Comparison of ENCODE assay signal across 8 cellular contexts in genomic region chr17:30831257-30831656, GRCh38. TPM values are rescaled to one million over a fixed set of nuclear protein-coding genes. Genes with fewer than 3 reads are reported as not detected.
DNase-seq lines count a peak whose midpoint lies in the region; ATAC-seq and TF ChIP-seq lines count a peak whose summit lies in the region.

No MANE protein-coding gene starts in this region.

- H3K27me3 ChIP-seq in uterus = no peaks in the 10 kb centered on the region

- intact Hi-C loops in uterus (cut with DNase I; ENCODE audit: low total_unique reads) = no loop called here

- DNase-seq in NCI-H1105 treated with DMSO at 0.1 percent for 48 hours (lab: John Stamatoyannopoulos, UW) = peak; percentile 19
- DNase-seq in NCI-H1105 (lab: John Stamatoyannopoulos, UW) = no peak
- peak; percentile 16 for DNase-seq in NCI-H345 treated with DMSO at 0.1 percent for 48 hours (lab: John Stamatoyannopoulos, UW; ENCODE audit: unreplicated experiment)
- DNase-seq in cerebellar cortex (ENCODE audit: low spot score) = peak; percentile 48
- DNase-seq in medulla oblongata (ENCODE audit: extremely low spot score) = peak; percentile 48
- no peak for DNase-seq in uterus
- DNase-seq in midbrain (lab: John Stamatoyannopoulos, UW) = no peak

- H3K4me3 ChIP-seq in uterus = peak overlapping the region; percentile 55 to 62

- TF ChIP-seq POLR2A in uterus (IDR thresholded peaks at IDR 0.05) = no peak

- no peaks in the 10 kb centered on the region for H3K36me3 ChIP-seq in uterus

- H3K4me1 ChIP-seq in uterus = peaks cover 0 to 6% of the 10 kb centered on the region in 2 donors

- no peak for TF ChIP-seq CTCF in uterus (IDR thresholded peaks at IDR 0.05)

- no peaks in the 10 kb centered on the region for H3K9me3 ChIP-seq in uterus

- peak overlapping the region in 1 of 2 donors; percentile 23 for H3K27ac ChIP-seq in uterus

- ATAC-seq in HG02759 (IDR thresholded peaks at IDR 0.05; ENCODE audit: unreplicated experiment) = no peak

RNA-seq across cellular contexts. Expression of gene ATAD5, which starts 0.5 kb away (rescaled TPM):
- 1 to 10 TPM; 1.3 to 8.8 (median 5.2) TPM for total RNA-seq in uterus

RNA-seq across cellular contexts. Expression of gene CRLF3, which starts 6.8 kb away (rescaled TPM):
- 10 to 100 TPM in 2 of 4 donors, 1 to 10 TPM in 2; 1.0 to 23.4 (median 8.7) TPM for total RNA-seq in uterus

Comparison
In these comparisons a context has a peak if more than half of its experiments do, and no peak if none do; other contexts are left out.
1. DNase-seq: peak in NCI-H1105 treated with DMSO at 0.1 percent for 48 hours (single experiment), NCI-H345 treated with DMSO at 0.1 percent for 48 hours (single experiment), cerebellar cortex (single experiment) and medulla oblongata (single experiment); none in NCI-H1105 (single experiment), uterus (0 of 2) and midbrain (single experiment).